20 cellular contexts compared by ENCODE assay signal in the genomic region with DNA sequence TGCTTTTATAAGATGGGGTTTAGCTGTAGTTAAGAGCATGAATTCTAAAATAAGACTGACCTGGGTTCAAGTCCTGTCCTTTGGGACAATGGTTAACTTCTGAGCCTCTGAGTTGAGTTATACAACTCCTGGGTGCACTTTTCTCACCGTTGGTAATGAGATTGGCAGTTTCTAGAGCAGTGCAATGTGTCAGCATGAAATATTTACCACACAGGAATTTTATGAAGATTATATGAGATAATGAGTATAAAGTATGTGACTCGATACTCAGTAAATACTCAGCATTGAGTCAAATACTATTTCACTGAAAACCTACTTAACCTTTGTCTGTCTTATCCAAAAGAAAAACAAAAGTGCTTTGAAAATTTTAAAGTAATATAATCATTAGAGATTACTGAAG.
DNase-seq lines count a peak whose midpoint lies in the region; ATAC-seq and TF ChIP-seq lines count a peak whose summit lies in the region.
"Had no signal": no experiment of that assay in that cellular context is flagged by ENCODE, and none has a peak within 500 bp of the region (broad histone marks: within the 10 kb centered on the region; RNA-seq: fewer than 3 reads in every experiment).

No MANE protein-coding gene starts in this region.

- peak; percentile 81 for ATAC-seq in PC-3
- ATAC-seq: CD8-positive, alpha-beta T cell; Right ventricle myocardium inferior had no signal

- no TSS peak for BruUV-seq in PC-3 (replicated peaks; lab: Mats Ljungman, UMichigan)

- TF ChIP-seq CTCF in PC-3 (conservative IDR thresholded peaks at IDR 0.05; ENCODE audit: low read depth, low read length) (no peak), epithelial cell of esophagus (IDR thresholded peaks at IDR 0.05; ENCODE audit: insufficient read depth, low read depth, low read length, missing control alignments) (no peak)

- H3K4me3 ChIP-seq in GM23248 (no peak overlapping the region), PC-3 (ENCODE audit: low read length) (no peak overlapping the region), epithelial cell of esophagus (ENCODE audit: low read length) (no peak overlapping the region)
- H3K4me3 ChIP-seq: SJSA1 had no signal

- POLR2A ChIA-PET in PC-3 (lab: Charles Lee; ENCODE audit: unreplicated experiment) = no interaction called here

- H3K4me1 ChIP-seq in GM23248 (ENCODE audit: insufficient read depth) = no peaks in the 10 kb centered on the region
- peaks cover 16% of the 10 kb centered on the region; the same call in 1 of the 2 replicates for H3K4me1 ChIP-seq in PC-3 (ENCODE audit: insufficient read depth, low read length)
- H3K4me1 ChIP-seq: Caco-2, SJSA1 had no signal

- H2AFZ ChIP-seq in GM23248 (no peak overlapping the region), PC-3 (ENCODE audit: low read length) (no peak overlapping the region)

- intact Hi-C loops in PC-3 (cut with micrococcal nuclease) = no loop called here

- in situ Hi-C loops in GM23248 (cut with MboI) = no loop called here

- CTCF ChIA-PET in PC-3 (lab: Charles Lee) = interaction anchor here (0.7 kb wide), 1 partner anchor 306 kb away, joined by 3 read pairs; no protein-coding TSS in a partner anchor

- 23 to 33% methylated on average over 2 of the region's 2 CpGs for WGBS in GM23248 (ENCODE audit: low coverage in 1 of 2, low lambda C conversion rate in 2 of 2, missing lambda C conversion rate in 2 of 2), 2 experiments

- H3K9ac ChIP-seq in GM23248 (no peak overlapping the region), PC-3 (ENCODE audit: low read length) (no peak overlapping the region)

- no peaks in the 10 kb centered on the region for H4K20me1 ChIP-seq in GM23248 (ENCODE audit: insufficient read depth)
- no peaks in the 10 kb centered on the region for H4K20me1 ChIP-seq in PC-3 (ENCODE audit: low read length)

- H3K4me2 ChIP-seq in GM23248 (ENCODE audit: unreplicated experiment) (no peak overlapping the region), PC-3 (ENCODE audit: low read length) (no peak overlapping the region)

- H3F3A ChIP-seq in GM23248 (ENCODE audit: insufficient read depth) (no peaks in the 10 kb centered on the region), PC-3 (ENCODE audit: low read length, unreplicated experiment) (no peaks in the 10 kb centered on the region)

- DNase-seq in GM23248 (peak; percentile 4), PC-3 (peak; percentile 40), epithelial cell of esophagus (ENCODE audit: low read depth) (peak; percentile 9), renal cortical epithelial cell (ENCODE audit: low read depth) (peak; percentile 6), cerebellar nuclear complex (lab: John Stamatoyannopoulos, UW) (no peak), NCI-H2029 treated with DMSO at 0.1 percent for 48 hours (lab: John Stamatoyannopoulos, UW) (no peak)
- DNase-seq in activated CD8-positive, alpha-beta memory T cell treated with anti-CD3 and anti-CD28 coated beads for 24 hours = no peak
- DNase-seq: Caco-2; CD8-positive, alpha-beta T cell; Karpas-422; NCI-H1092 treated with DMSO at 0.1 percent for 48 hours; NCI-H1436; NCI-H187; NCI-H446; NCI-H524 treated with DMSO at 0.1 percent for 48 hours; NCI-H774 had no signal

- H3K27ac ChIP-seq in GM23248 = no peak overlapping the region
- H3K27ac ChIP-seq in PC-3 (ENCODE audit: low read length) = no peak overlapping the region
- H3K27ac ChIP-seq: C4-2B, HL-60, SJSA1 had no signal

- no peaks in the 10 kb centered on the region for H3K36me3 ChIP-seq in GM23248 (ENCODE audit: low read depth)
- no peaks in the 10 kb centered on the region for H3K36me3 ChIP-seq in PC-3 (ENCODE audit: low read depth, low read length)
- H3K36me3 ChIP-seq: SJSA1 had no signal

- H3K79me2 ChIP-seq in GM23248 (ENCODE audit: insufficient read depth) (no peaks in the 10 kb centered on the region), PC-3 (ENCODE audit: low read length) (no peaks in the 10 kb centered on the region)

- H3K9me3 ChIP-seq in GM23248 (ENCODE audit: low read depth) (no peaks in the 10 kb centered on the region), PC-3 (ENCODE audit: low read length) (no peaks in the 10 kb centered on the region)
- H3K9me3 ChIP-seq: Caco-2 had no signal

- H3K27me3 ChIP-seq in GM23248 (replicated peaks; ENCODE audit: insufficient read depth) = no peaks in the 10 kb centered on the region
- no peaks in the 10 kb centered on the region for H3K27me3 ChIP-seq in PC-3 (ENCODE audit: low read length)
- H3K27me3 ChIP-seq: SJSA1 had no signal

- no peaks in the 10 kb centered on the region for H3K9me2 ChIP-seq in GM23248 (ENCODE audit: insufficient read depth)
- no peaks in the 10 kb centered on the region for H3K9me2 ChIP-seq in PC-3 (replicated peaks; ENCODE audit: low read length)

Comparison
In these comparisons a context has a peak if more than half of its experiments do, and no peak if none do; other contexts are left out.
1. DNase-seq: peak in GM23248 (single experiment), PC-3 (single experiment), epithelial cell of esophagus (single experiment) and renal cortical epithelial cell (single experiment); none in activated CD8-positive, alpha-beta memory T cell treated with anti-CD3 and anti-CD28 coated beads for 24 hours (single experiment), cerebellar nuclear complex (0 of 2) and NCI-H2029 treated with DMSO at 0.1 percent for 48 hours (single experiment).